In genomic region chr1:12456081-12456480, GRCh38 we compare ENCODE assay signal across 7 cellular contexts.
A peak's percentile ranks its signal among the peaks of the same experiment; 100 is the strongest.
DNase-seq lines count a peak whose midpoint lies in the region; ATAC-seq and TF ChIP-seq lines count a peak whose summit lies in the region.
"Not testable (repeated sequence)": the region's sequence is repeated elsewhere in the genome, so short reads cannot be mapped to it uniquely, and the experiment has no call there.

No MANE protein-coding gene starts in this region.

- not testable (repeated sequence) for TF ChIP-seq EP300 in esophagus muscularis mucosa (IDR thresholded peaks at IDR 0.05); sigmoid colon (IDR thresholded peaks at IDR 0.05); suprapubic skin (IDR thresholded peaks at IDR 0.05)

- ATAC-seq in Panc1; activated CD8-positive, alpha-beta T cell treated with anti-CD3 and anti-CD28 coated beads for 36 hours; activated naive CD8-positive, alpha-beta T cell treated with anti-CD3 and anti-CD28 coated beads, Interleukin-2, amount 50 U/mL, for 24 hours; lower lobe of right lung: not testable (repeated sequence)

- not testable (repeated sequence) for H3K36me3 ChIP-seq in Panc1 (ENCODE audit: control insufficient read depth, insufficient read depth, low read length); sigmoid colon
- H3K36me3 ChIP-seq in esophagus muscularis mucosa (peaks cover 0 to 14% (median 2%) of the 10 kb centered on the region in 4 donors), lower lobe of right lung (peaks cover 20% of the 10 kb centered on the region), suprapubic skin (peaks cover 37% of the 10 kb centered on the region)

- H3K4me1 ChIP-seq in Panc1 (ENCODE audit: control insufficient read depth, insufficient read depth, low read length): peaks cover 33% of the 10 kb centered on the region
- peaks cover 92 to 100% (median 100%) of the 10 kb centered on the region in 4 donors for H3K4me1 ChIP-seq in esophagus muscularis mucosa
- H3K4me1 ChIP-seq in lower lobe of right lung: peaks cover 95% of the 10 kb centered on the region
- H3K4me1 ChIP-seq in sigmoid colon: peaks cover 0 to 97% (median 88%) of the 10 kb centered on the region in 4 donors
- H3K4me1 ChIP-seq in suprapubic skin: peaks cover 75% of the 10 kb centered on the region

- WGBS in esophagus muscularis mucosa: 90% methylated on average over 5 of the region's 7 CpGs
- 97 to 99% methylated on average over 7 of the region's 7 CpGs for WGBS in sigmoid colon, 2 donors
- WGBS in suprapubic skin: 95% methylated on average over 7 of the region's 7 CpGs

- peaks cover 75% of the 10 kb centered on the region for H3K4me1 Mint-ChIP-seq in activated CD8-positive, alpha-beta T cell treated with anti-CD3 and anti-CD28 coated beads for 36 hours (ENCODE audit: low read depth)
- peaks cover 75% of the 10 kb centered on the region for H3K4me1 Mint-ChIP-seq in activated naive CD8-positive, alpha-beta T cell treated with anti-CD3 and anti-CD28 coated beads, Interleukin-2, amount 50 U/mL, for 24 hours

- H3K4me3 ChIP-seq in Panc1 (ENCODE audit: low read depth in 2 of 2, low read length in 2 of 2); esophagus muscularis mucosa; lower lobe of right lung; sigmoid colon; suprapubic skin: not testable (repeated sequence)

- H3K27ac Mint-ChIP-seq in activated CD8-positive, alpha-beta T cell treated with anti-CD3 and anti-CD28 coated beads for 36 hours: peak overlapping the region; percentile 81
- peak overlapping the region; percentile 70 for H3K27ac Mint-ChIP-seq in activated naive CD8-positive, alpha-beta T cell treated with anti-CD3 and anti-CD28 coated beads, Interleukin-2, amount 50 U/mL, for 24 hours

- peak overlapping the region; percentile 18 for H3K4me3 Mint-ChIP-seq in activated CD8-positive, alpha-beta T cell treated with anti-CD3 and anti-CD28 coated beads for 36 hours
- H3K4me3 Mint-ChIP-seq in activated naive CD8-positive, alpha-beta T cell treated with anti-CD3 and anti-CD28 coated beads, Interleukin-2, amount 50 U/mL, for 24 hours: not testable (repeated sequence)

- H3K27ac ChIP-seq in Panc1 (ENCODE audit: low read length) (peak overlapping the region; percentile 84), esophagus muscularis mucosa (replicated peaks in 1 of 4) (peak overlapping the region; percentile 85 to 87 (median 86)), lower lobe of right lung (peak overlapping the region; percentile 37), sigmoid colon (peak overlapping the region; percentile 76 to 89 (median 86)), suprapubic skin (peak overlapping the region; percentile 56)

- not testable (repeated sequence) for H3K27me3 Mint-ChIP-seq in activated CD8-positive, alpha-beta T cell treated with anti-CD3 and anti-CD28 coated beads for 36 hours; activated naive CD8-positive, alpha-beta T cell treated with anti-CD3 and anti-CD28 coated beads, Interleukin-2, amount 50 U/mL, for 24 hours

- in situ Hi-C loops in Panc1 (cut with HindIII; ENCODE audit: low pct_unique_long_range_greater_than_20kb, low sequenced_read_pairs): not testable (repeated sequence)

- TF ChIP-seq CTCF in Panc1 (IDR thresholded peaks at IDR 0.05); activated CD8-positive, alpha-beta T cell treated with anti-CD3 and anti-CD28 coated beads for 36 hours (IDR thresholded peaks at IDR 0.05); esophagus muscularis mucosa (IDR thresholded peaks at IDR 0.05); lower lobe of right lung (IDR thresholded peaks at IDR 0.05); sigmoid colon (IDR thresholded peaks at IDR 0.05); suprapubic skin (IDR thresholded peaks at IDR 0.05): not testable (repeated sequence)

- not testable (repeated sequence) for BruUV-seq in Panc1 (replicated peaks; lab: Mats Ljungman, UMichigan)

- H3K9me3 Mint-ChIP-seq in activated CD8-positive, alpha-beta T cell treated with anti-CD3 and anti-CD28 coated beads for 36 hours; activated naive CD8-positive, alpha-beta T cell treated with anti-CD3 and anti-CD28 coated beads, Interleukin-2, amount 50 U/mL, for 24 hours: not testable (repeated sequence)

- peaks cover 59% of the 10 kb centered on the region for H3K36me3 Mint-ChIP-seq in activated CD8-positive, alpha-beta T cell treated with anti-CD3 and anti-CD28 coated beads for 36 hours (ENCODE audit: low read depth)
- H3K36me3 Mint-ChIP-seq in activated naive CD8-positive, alpha-beta T cell treated with anti-CD3 and anti-CD28 coated beads, Interleukin-2, amount 50 U/mL, for 24 hours (ENCODE audit: low read depth): peaks cover 58% of the 10 kb centered on the region

- CTCF ChIA-PET in Panc1 (lab: Charles Lee); activated CD8-positive, alpha-beta T cell treated with anti-CD3 and anti-CD28 coated beads for 36 hours (lab: Charles Lee): not testable (repeated sequence)

- not testable (repeated sequence) for TF ChIP-seq POLR2A in esophagus muscularis mucosa (IDR thresholded peaks at IDR 0.05; ENCODE audit: low read depth); sigmoid colon (IDR thresholded peaks at IDR 0.05); suprapubic skin (IDR thresholded peaks at IDR 0.05)

- POLR2A ChIA-PET in Panc1 (lab: Charles Lee); activated CD8-positive, alpha-beta T cell treated with anti-CD3 and anti-CD28 coated beads for 36 hours (lab: Charles Lee): not testable (repeated sequence)

- H3K27me3 ChIP-seq in Panc1 (ENCODE audit: control insufficient read depth, insufficient read depth, low read length); esophagus muscularis mucosa; lower lobe of right lung (ENCODE audit: low read depth); sigmoid colon; suprapubic skin: not testable (repeated sequence)

- DNase-seq in Panc1 (ENCODE audit: low read depth, low spot score); activated CD8-positive, alpha-beta T cell treated with anti-CD3 and anti-CD28 coated beads for 36 hours; activated naive CD8-positive, alpha-beta T cell treated with anti-CD3 and anti-CD28 coated beads, Interleukin-2, amount 50 U/mL, for 24 hours; esophagus muscularis mucosa (ENCODE audit: extremely low spot score); lower lobe of right lung; sigmoid colon; suprapubic skin (ENCODE audit: low spot score in 2 of 2): not testable (repeated sequence)

- not testable (repeated sequence) for H3K9me3 ChIP-seq in Panc1 (ENCODE audit: control insufficient read depth, insufficient read depth, low read depth, low read length); esophagus muscularis mucosa; lower lobe of right lung; sigmoid colon; suprapubic skin

- intact Hi-C loops in Panc1 (cut with micrococcal nuclease; ENCODE audit: unreplicated experiment); activated CD8-positive, alpha-beta T cell treated with anti-CD3 and anti-CD28 coated beads for 36 hours (cut with micrococcal nuclease); lower lobe of right lung (cut with DNase I); sigmoid colon (cut with DNase I): not testable (repeated sequence)
- intact Hi-C loops in esophagus muscularis mucosa (cut with DNase I): loop anchor here (5.0 kb wide), 2 partner anchors 91 to 141 kb away; no protein-coding TSS in a partner anchor
